10 cellular contexts compared by ENCODE assay signal in genomic region chr6:119444642-119445557, GRCh38.
A peak's percentile ranks its signal among the peaks of the same experiment; 100 is the strongest.
DNase-seq lines count a peak whose midpoint lies in the region; ATAC-seq and TF ChIP-seq lines count a peak whose summit lies in the region.
"Had no signal": no experiment of that assay in that cellular context is flagged by ENCODE, and none has a peak within 500 bp of the region (broad histone marks: within the 10 kb centered on the region; RNA-seq: fewer than 3 reads in every experiment).

No MANE protein-coding gene starts in this region.

- H3K9me3 Mint-ChIP-seq in naive B cell (peaks cover 0 to 12% (median 3%) of the 10 kb centered on the region in 7 donors), nephron progenitor cell (peaks cover 18% of the 10 kb centered on the region)

- H3K27me3 Mint-ChIP-seq in naive B cell = no peaks in the 10 kb centered on the region
- H3K27me3 Mint-ChIP-seq in nephron progenitor cell (ENCODE audit: low read depth, poor library complexity) = no peaks in the 10 kb centered on the region

- peaks cover 29% of the 10 kb centered on the region for H3K4me1 ChIP-seq in lower lobe of right lung

- no peaks in the 10 kb centered on the region for H3K9me3 ChIP-seq in lower lobe of right lung

- H3K4me3 ChIP-seq in lower lobe of right lung = no peak overlapping the region

- no peaks in the 10 kb centered on the region for H3K27me3 ChIP-seq in lower lobe of right lung (ENCODE audit: low read depth)

- H3K4me1 Mint-ChIP-seq in naive B cell (peaks cover 33 to 47% (median 34%) of the 10 kb centered on the region in 3 donors), nephron progenitor cell (peaks cover 13% of the 10 kb centered on the region)

- DNase-seq in naive B cell = no peak
- no peak for DNase-seq in GM03348 (ENCODE audit: low spot score)
- DNase-seq in NCI-H2171 (lab: John Stamatoyannopoulos, UW) = no peak
- DNase-seq in lower lobe of right lung = no peak
- no peak for DNase-seq in nephron progenitor cell
- DNase-seq: SW 1271 had no signal

- intact Hi-C loops in lower lobe of right lung (cut with DNase I) = no loop called here

- peak overlapping the region in 3 of 6 donors; percentile 3 to 83 (median 38) for H3K27ac Mint-ChIP-seq in naive B cell
- no peak overlapping the region for H3K27ac Mint-ChIP-seq in nephron progenitor cell
- H3K27ac Mint-ChIP-seq: nephron had no signal

- H3K27ac ChIP-seq in lower lobe of right lung = no peak overlapping the region

- no peaks in the 10 kb centered on the region for H3K36me3 ChIP-seq in lower lobe of right lung

- H3K4me3 Mint-ChIP-seq in naive B cell (peak overlapping the region in 3 of 8 donors; percentile 2 to 45 (median 38)), nephron progenitor cell (no peak overlapping the region)
- H3K4me3 Mint-ChIP-seq: nephron had no signal

- TF ChIP-seq CTCF in lower lobe of right lung (IDR thresholded peaks at IDR 0.05) (no peak), nephron progenitor cell (IDR thresholded peaks at IDR 0.05) (no peak)

- H3K36me3 Mint-ChIP-seq in naive B cell = no peaks in the 10 kb centered on the region
- H3K36me3 Mint-ChIP-seq in nephron progenitor cell (ENCODE audit: low read depth) = peaks cover 12% of the 10 kb centered on the region

- ATAC-seq in GM18909 (IDR thresholded peaks at IDR 0.05; ENCODE audit: poor library complexity, unreplicated experiment) (peak; percentile 60), HG02571 (IDR thresholded peaks at IDR 0.05; ENCODE audit: unreplicated experiment) (peak; percentile 32), HG03558 (IDR thresholded peaks at IDR 0.05; ENCODE audit: extremely low read depth, unreplicated experiment) (peak; percentile 54), naive B cell (ENCODE audit: low read depth in 2 of 2) (peak; percentile 19 to 28), lower lobe of right lung (no peak)

Comparison
In these comparisons a context has a peak if more than half of its experiments do, and no peak if none do; other contexts are left out.
1. ATAC-seq: peak in GM18909 (single experiment), HG02571 (single experiment), HG03558 (single experiment) and naive B cell (2 of 2); none in lower lobe of right lung (0 of 2).